ENCODE assay signal across 1 cellular context in the genomic region with DNA sequence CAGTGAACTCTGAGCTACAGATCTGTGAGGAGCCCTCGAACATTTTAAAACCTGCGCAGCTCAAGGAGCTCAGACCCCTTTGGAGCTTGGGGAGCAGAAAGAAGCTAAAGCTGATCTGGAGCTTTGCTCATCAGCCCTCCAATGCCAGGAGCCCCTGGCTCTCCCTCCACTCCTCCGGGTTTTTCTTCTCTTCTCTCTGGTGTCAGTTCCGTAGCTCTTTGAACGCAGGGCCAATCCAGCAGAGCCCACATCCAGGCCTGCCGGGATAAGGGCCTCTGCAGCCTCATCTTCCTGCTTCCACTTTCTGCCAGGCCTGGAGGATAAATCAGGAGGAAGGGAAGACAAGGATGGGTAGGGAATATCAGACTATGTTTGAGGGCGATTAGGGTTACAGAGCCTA.
TF ChIP-seq lines count a peak whose summit lies in the region.

No MANE protein-coding gene starts in this region.

TF ChIP-seq in SK-N-SH, 30 proteins besides CTCF, POLR2A, EP300 and RAD21 (continued from another document):
- TF ChIP-seq, protein P1, sequence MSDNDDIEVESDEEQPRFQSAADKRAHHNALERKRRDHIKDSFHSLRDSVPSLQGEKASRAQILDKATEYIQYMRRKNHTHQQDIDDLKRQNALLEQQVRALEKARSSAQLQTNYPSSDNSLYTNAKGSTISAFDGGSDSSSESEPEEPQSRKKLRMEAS (IDR thresholded peaks at IDR 0.05; ENCODE audit: low read depth): no peak
- TF ChIP-seq SIN3A (IDR thresholded peaks at IDR 0.05; ENCODE audit: borderline replicate concordance, low read depth, low read length) (no peak), NRF1 (IDR thresholded peaks at IDR 0.05; ENCODE audit: low read depth, low read length) (no peak), SMC3 (IDR thresholded peaks at IDR 0.05; ENCODE audit: low read depth, low read length) (no peak), TAF1 (IDR thresholded peaks at IDR 0.05; ENCODE audit: borderline replicate concordance, low read depth, low read length) (no peak), RFX5 (IDR thresholded peaks at IDR 0.05; ENCODE audit: low read length) (no peak)
- TF ChIP-seq, protein P2, sequence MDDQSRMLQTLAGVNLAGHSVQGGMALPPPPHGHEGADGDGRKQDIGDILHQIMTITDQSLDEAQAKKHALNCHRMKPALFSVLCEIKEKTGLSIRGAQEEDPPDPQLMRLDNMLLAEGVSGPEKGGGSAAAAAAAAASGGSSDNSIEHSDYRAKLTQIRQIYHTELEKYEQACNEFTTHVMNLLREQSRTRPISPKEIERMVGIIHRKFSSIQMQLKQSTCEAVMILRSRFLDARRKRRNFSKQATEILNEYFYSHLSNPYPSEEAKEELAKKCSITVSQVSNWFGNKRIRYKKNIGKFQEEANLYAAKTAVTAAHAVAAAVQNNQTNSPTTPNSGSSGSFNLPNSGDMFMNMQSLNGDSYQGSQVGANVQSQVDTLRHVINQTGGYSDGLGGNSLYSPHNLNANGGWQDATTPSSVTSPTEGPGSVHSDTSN (IDR thresholded peaks at IDR 0.05): no peak
- TF ChIP-seq, protein P3, sequence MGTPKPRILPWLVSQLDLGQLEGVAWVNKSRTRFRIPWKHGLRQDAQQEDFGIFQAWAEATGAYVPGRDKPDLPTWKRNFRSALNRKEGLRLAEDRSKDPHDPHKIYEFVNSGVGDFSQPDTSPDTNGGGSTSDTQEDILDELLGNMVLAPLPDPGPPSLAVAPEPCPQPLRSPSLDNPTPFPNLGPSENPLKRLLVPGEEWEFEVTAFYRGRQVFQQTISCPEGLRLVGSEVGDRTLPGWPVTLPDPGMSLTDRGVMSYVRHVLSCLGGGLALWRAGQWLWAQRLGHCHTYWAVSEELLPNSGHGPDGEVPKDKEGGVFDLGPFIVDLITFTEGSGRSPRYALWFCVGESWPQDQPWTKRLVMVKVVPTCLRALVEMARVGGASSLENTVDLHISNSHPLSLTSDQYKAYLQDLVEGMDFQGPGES (IDR thresholded peaks at IDR 0.05; ENCODE audit: low read depth, low read length): no peak
